1 cellular context compared by ENCODE assay signal in genomic region chr16:70113982-70114826, GRCh38.
A peak's percentile ranks its signal among the peaks of the same experiment; 100 is the strongest.
TF ChIP-seq lines count a peak whose summit lies in the region.

Gene PDPR, plus strand, starts transcription at chr16:70114332. Its CDS starts 6,161 bp downstream, at chr16:70120493.

TF ChIP-seq in GM12878, 131 proteins besides CTCF, POLR2A, EP300 and RAD21 (continued from another document):
- TF ChIP-seq USF2 (IDR thresholded peaks at IDR 0.05; ENCODE audit: borderline replicate concordance, low read depth, low read length), result peak; percentile 39
- TF ChIP-seq E4F1 (IDR thresholded peaks at IDR 0.05; ENCODE audit: borderline replicate concordance, partially characterized antibody), result peak; percentile 97
- TF ChIP-seq EGR1 (IDR thresholded peaks at IDR 0.05; ENCODE audit: borderline replicate concordance in 1 of 2, low read depth in 2 of 2, low read length in 2 of 2), result peak in 1 of 2 experiments; percentile 34; a peak in 1 of 3 replicates
TF ChIP-seq in GM12878: peak in this region for 18; not testable (repeated sequence) for 113.
